In genomic region chr6:70028246-70028645, GRCh38 we compare ENCODE assay signal across 8 cellular contexts.
"Had no signal": no experiment of that assay in that cellular context is flagged by ENCODE, and none has a peak within 500 bp of the region (broad histone marks: within the 10 kb centered on the region; RNA-seq: fewer than 3 reads in every experiment).

No MANE protein-coding gene starts in this region.

- DNase-seq: GM23248, GOT3, H7, HCEC 1CT, KBM-7 had no signal

- H3K27ac ChIP-seq: GM23248, HL-60 had no signal

- H3K4me3 Mint-ChIP-seq: IgD-negative memory B cell had no signal

- ATAC-seq: HepG2 had no signal

- H3K4me3 ChIP-seq: GM23248 had no signal

- H3K9me3 Mint-ChIP-seq: IgD-negative memory B cell had no signal

- H3K9ac ChIP-seq: GM23248 had no signal

- H2AFZ ChIP-seq: GM23248 had no signal

- H3K27ac Mint-ChIP-seq: IgD-negative memory B cell had no signal

- H3K27me3 Mint-ChIP-seq: IgD-negative memory B cell had no signal
